18 cellular contexts compared by ENCODE assay signal in the genomic region with DNA sequence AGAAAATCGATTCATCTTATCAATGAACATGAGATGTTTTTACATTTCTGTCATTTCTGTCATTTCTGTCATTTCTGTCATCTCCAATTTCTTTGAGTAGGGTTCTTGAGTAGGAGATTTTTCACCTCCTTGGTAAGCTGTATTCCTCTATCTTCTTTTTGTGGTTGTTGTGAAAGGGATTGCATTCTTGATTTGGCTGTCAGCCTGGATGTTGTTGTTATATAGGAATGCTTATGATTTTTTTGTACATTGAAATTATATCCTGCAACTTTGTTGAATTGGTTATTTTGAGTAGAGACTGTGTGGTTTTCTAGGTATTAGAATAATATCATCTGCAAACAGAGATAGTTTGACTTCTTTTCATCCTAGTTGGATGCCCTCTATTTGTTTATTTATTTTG.
DNase-seq lines count a peak whose midpoint lies in the region; TF ChIP-seq lines count a peak whose summit lies in the region.
"Had no signal": no experiment of that assay in that cellular context is flagged by ENCODE, and none has a peak within 500 bp of the region (broad histone marks: within the 10 kb centered on the region; RNA-seq: fewer than 3 reads in every experiment).

No MANE protein-coding gene starts in this region.

- no peaks in the 10 kb centered on the region for H3K36me3 ChIP-seq in SJSA1
- H3K36me3 ChIP-seq: BE2C had no signal

- H3K4me3 Mint-ChIP-seq in immature natural killer cell, result no peak overlapping the region
- H3K4me3 Mint-ChIP-seq: CD4-positive, CD25-positive, alpha-beta regulatory T cell; GM23338 had no signal

- H3K4me1 Mint-ChIP-seq in immature natural killer cell, result no peaks in the 10 kb centered on the region
- H3K4me1 Mint-ChIP-seq: CD4-positive, CD25-positive, alpha-beta regulatory T cell; GM23338 had no signal

- H3K4me3 ChIP-seq in SJSA1 (no peak overlapping the region), cardiac fibroblast (replicated peaks in 1 of 2; ENCODE audit: low read depth in 2 of 2, low read length in 2 of 2) (no peak overlapping the region)
- H3K4me3 ChIP-seq: GM23338 had no signal

- H3K36me3 Mint-ChIP-seq in immature natural killer cell, result peaks cover 0 to 6% (median 0%) of the 10 kb centered on the region in 3 donors
- H3K36me3 Mint-ChIP-seq: CD4-positive, CD25-positive, alpha-beta regulatory T cell had no signal

- peaks cover 0 to 1% (median 0%) of the 10 kb centered on the region in 3 donors for H3K27me3 Mint-ChIP-seq in immature natural killer cell (ENCODE audit: low read depth in 3 of 3)
- H3K27me3 Mint-ChIP-seq: CD4-positive, CD25-positive, alpha-beta regulatory T cell had no signal

- no peak overlapping the region for H3K27ac Mint-ChIP-seq in immature natural killer cell
- H3K27ac Mint-ChIP-seq: CD4-positive, CD25-positive, alpha-beta regulatory T cell; GM23338 had no signal

- H3K4me1 ChIP-seq in SJSA1 (replicated peaks), result peaks cover 17% of the 10 kb centered on the region
- H3K4me1 ChIP-seq: BE2C, Caco-2 had no signal

- TF ChIP-seq CTCF in cardiac fibroblast (IDR thresholded peaks at IDR 0.05; ENCODE audit: low read depth, low read length), result no peak

- DNase-seq in EH (ENCODE audit: low read depth), result peak; percentile 3
- peak in 1 of 2 experiments; percentile 71 for DNase-seq in SJSA1 (ENCODE audit: low read depth in 1 of 2, low spot score in 2 of 2)
- peak; percentile 30 to 33 for DNase-seq in cardiac fibroblast (ENCODE audit: low read depth in 2 of 2)
- peak; percentile 18 for DNase-seq in non-pigmented ciliary epithelial cell (ENCODE audit: low read depth)
- no peak for DNase-seq in NCI-H510A treated with DMSO at 0.1 percent for 48 hours (lab: John Stamatoyannopoulos, UW)
- no peak for DNase-seq in immature natural killer cell
- no peak for DNase-seq in NCI-H1417 treated with DMSO at 0.1 percent for 48 hours (lab: John Stamatoyannopoulos, UW)
- DNase-seq: BE2C; Caco-2; CD4-positive, CD25-positive, alpha-beta regulatory T cell; KBM-7; NCI-H1436; NCI-H1930; NCI-H2171 treated with DMSO at 0.1 percent for 48 hours; NCI-H446 treated with DMSO at 0.1 percent for 48 hours; NCI-H748 treated with DMSO at 0.1 percent for 48 hours; NK-92 treated with Interleukin-12 subunit alpha and Interleukin-12 subunit beta, amount 100 ng/mL, for 24 hours had no signal

- H3K27me3 ChIP-seq in SJSA1 (replicated peaks), result no peaks in the 10 kb centered on the region
- H3K27me3 ChIP-seq: BE2C had no signal

- no peaks in the 10 kb centered on the region; the same call in 1 of the 2 replicates for H3K9me3 ChIP-seq in SJSA1 (replicated peaks)
- H3K9me3 ChIP-seq: BE2C, Caco-2 had no signal

- peaks cover 21 to 79% (median 45%) of the 10 kb centered on the region in 6 donors for H3K9me3 Mint-ChIP-seq in immature natural killer cell

- H3K27ac ChIP-seq in SJSA1, result 0 out of 2 replicates have a peak overlapping the region, but pooled peaks have one; percentile 10

Comparison
In these comparisons a context has a peak if more than half of its experiments do, and no peak if none do; other contexts are left out.
1. DNase-seq: peak in EH (single experiment), cardiac fibroblast (2 of 2) and non-pigmented ciliary epithelial cell (single experiment); none in NCI-H510A treated with DMSO at 0.1 percent for 48 hours (single experiment), immature natural killer cell (0 of 3) and NCI-H1417 treated with DMSO at 0.1 percent for 48 hours (single experiment).